8 cellular contexts compared by ENCODE assay signal in the genomic region with DNA sequence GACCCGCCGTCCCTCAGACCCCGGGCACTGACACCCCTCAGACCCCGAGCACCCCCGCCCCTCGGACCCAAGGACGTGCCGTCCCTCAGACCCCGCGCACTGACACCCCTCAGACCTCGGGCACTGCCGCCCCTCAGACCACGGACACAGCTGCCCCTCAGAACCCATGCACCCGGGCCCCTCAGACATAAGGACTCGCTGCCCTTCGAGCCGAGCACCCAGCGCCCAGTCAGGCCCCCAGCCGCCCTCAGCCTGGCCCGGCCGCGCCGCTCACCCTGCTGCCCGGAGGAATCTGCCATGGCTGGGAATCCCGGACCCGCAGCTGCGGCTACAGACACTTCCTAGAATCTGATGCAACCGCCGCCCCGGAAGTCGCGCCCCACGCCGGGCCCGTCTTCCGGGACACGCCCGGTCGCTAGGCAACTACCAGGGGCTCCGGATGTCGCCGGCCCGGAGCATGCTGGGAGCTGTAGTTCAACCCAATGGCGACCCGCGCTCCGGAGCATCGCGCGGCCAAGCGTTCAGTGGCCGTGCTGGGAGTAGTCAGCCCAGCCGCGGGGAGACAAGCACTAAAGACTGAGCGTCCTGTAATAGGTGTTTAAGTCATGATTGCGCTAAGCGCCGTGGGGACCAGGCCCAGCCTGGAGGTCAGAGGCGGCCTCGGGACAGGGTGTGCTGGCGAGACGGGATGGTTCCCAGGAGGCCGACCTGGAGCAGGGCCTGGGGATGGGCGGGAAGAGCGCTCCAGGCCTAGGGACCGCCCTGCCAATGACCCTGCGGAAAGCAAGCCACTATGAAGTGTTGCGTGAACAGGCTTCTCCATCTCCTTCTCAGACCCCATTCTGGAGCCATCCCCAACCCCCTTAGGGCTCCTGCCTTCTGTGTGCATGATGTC. TPM values are rescaled to one million over a fixed set of nuclear protein-coding genes. Genes with fewer than 3 reads are reported as not detected.
DNase-seq lines count a peak whose midpoint lies in the region; ATAC-seq and TF ChIP-seq lines count a peak whose summit lies in the region.

CARS1 (minus strand) TSS at position 355 of the 895 bp plus-strand sequence; CDS start at position 299, 56 bp downstream.

- H3K27me3 Mint-ChIP-seq in IgD-negative memory B cell, result no peaks in the 10 kb centered on the region

- no peaks in the 10 kb centered on the region for H3K9me3 ChIP-seq in PC-9 (ENCODE audit: insufficient read depth, low read depth)
- H3K9me3 ChIP-seq in esophagus (ENCODE audit: control insufficient read depth in 2 of 2, insufficient read depth in 1 of 2, low read depth in 1 of 2, low read length in 1 of 2), result no peaks in the 10 kb centered on the region
- H3K9me3 ChIP-seq in muscle layer of colon (ENCODE audit: low read length), result no peaks in the 10 kb centered on the region

- H2AFZ ChIP-seq in PC-9, result peak within 1 kb of the TSS; percentile 86

- H4K20me1 ChIP-seq in PC-9 (ENCODE audit: insufficient read depth), result peaks cover 34% of the 10 kb centered on the region

- H3K27ac Mint-ChIP-seq in IgD-negative memory B cell, result peak within 1 kb of the TSS; percentile 95 to 97 (median 96)

- H3K4me2 ChIP-seq in PC-9, result peak within 1 kb of the TSS; percentile 90

- POLR2A ChIA-PET in PC-9 (lab: Charles Lee; ENCODE audit: unreplicated experiment), result no interaction called here

- H3K4me1 ChIP-seq in PC-9 (replicated peaks; ENCODE audit: insufficient read depth) (peaks cover 24% of the 10 kb centered on the region), esophagus (ENCODE audit: control insufficient read depth in 2 of 2, insufficient read depth in 2 of 2, low read length in 1 of 2) (peaks cover 3 to 14% of the 10 kb centered on the region in 2 donors), muscle layer of colon (ENCODE audit: insufficient read depth, low read length) (peaks cover 19% of the 10 kb centered on the region)

- peak; percentile 97 for ATAC-seq in GM21529 (IDR thresholded peaks at IDR 0.05; ENCODE audit: unreplicated experiment)

- 2 to 3% methylated on average over 56 to 68 of the region's 68 CpGs for WGBS in esophagus, 2 donors

- H3K9me3 Mint-ChIP-seq in IgD-negative memory B cell, result no peaks in the 10 kb centered on the region

- no peaks in the 10 kb centered on the region for H3K9me2 ChIP-seq in PC-9 (ENCODE audit: insufficient read depth)

- H3K27me3 ChIP-seq in PC-9 (ENCODE audit: insufficient read depth, low read depth), result no peaks in the 10 kb centered on the region
- no peaks in the 10 kb centered on the region for H3K27me3 ChIP-seq in esophagus (ENCODE audit: control insufficient read depth in 1 of 2, insufficient read depth in 2 of 2, low read length in 2 of 2)
- H3K27me3 ChIP-seq in muscle layer of colon (ENCODE audit: control insufficient read depth in 1 of 2, insufficient read depth in 2 of 2, low read length in 2 of 2), result no peaks in the 10 kb centered on the region

- H3F3A ChIP-seq in PC-9 (ENCODE audit: insufficient read depth, low read depth), result peaks cover 17% of the 10 kb centered on the region; the same call in 1 of the 2 replicates

- H3K36me3 ChIP-seq in PC-9 (ENCODE audit: low read depth) (0 out of 2 replicates have a peak, but pooled peaks cover 4% of the 10 kb centered on the region), esophagus (ENCODE audit: control insufficient read depth in 2 of 2, insufficient read depth in 2 of 2, low read length in 1 of 2) (peaks cover 0 to 5% of the 10 kb centered on the region in 2 donors), muscle layer of colon (ENCODE audit: insufficient read depth, low read length) (no peaks in the 10 kb centered on the region)

- peak within 1 kb of the TSS; percentile 82 for H3K9ac ChIP-seq in muscle layer of colon (ENCODE audit: low read length)

- H3K4me1 Mint-ChIP-seq in IgD-negative memory B cell, result peaks cover 19 to 25% (median 21%) of the 10 kb centered on the region in 3 donors

- H3K27ac ChIP-seq in PC-9 (peak within 1 kb of the TSS; percentile 46; the same call in 1 of the 2 replicates), esophagus (ENCODE audit: low read depth in 2 of 2, low read length in 1 of 2) (peak within 1 kb of the TSS; percentile 77 to 82), muscle layer of colon (ENCODE audit: low read depth, low read length) (peak within 1 kb of the TSS; percentile 87)

- peaks cover 45% of the 10 kb centered on the region for H3K79me2 ChIP-seq in PC-9 (ENCODE audit: low read depth)

- no TSS peak for BruUV-seq in PC-9 (replicated peaks; lab: Mats Ljungman, UMichigan)

- TF ChIP-seq CTCF in PC-9 (conservative IDR thresholded peaks at IDR 0.05), result no peak

- H3K4me3 ChIP-seq in PC-9 (peak within 1 kb of the TSS; percentile 70), esophagus (ENCODE audit: low read depth in 1 of 2, low read length in 2 of 2) (peak within 1 kb of the TSS; percentile 85 to 99), muscle layer of colon (ENCODE audit: low read depth in 1 of 2, low read length in 2 of 2) (peak within 1 kb of the TSS; percentile 69 to 80)

- peak; percentile 80 for DNase-seq in DMS 273 treated with DMSO at 0.1 percent for 48 hours (lab: John Stamatoyannopoulos, UW)
- peak; percentile 84 to 89 for DNase-seq in PC-9
- peak; percentile 91 for DNase-seq in activated T-cell treated with anti-CD3 and anti-CD28 coated beads, Interleukin-2, amount 50 U/mL, for 1 hour
- peak; percentile 87 for DNase-seq in stimulated activated CD8-positive, alpha-beta memory T cell treated with anti-CD3 and anti-CD28 coated beads, Interleukin-7, amount 100 ng/mL, for 24 hours (ENCODE audit: low read depth)

- CTCF ChIA-PET in PC-9 (lab: Charles Lee), result no interaction called here

- peak within 1 kb of the TSS; percentile 88 to 99 (median 95) for H3K4me3 Mint-ChIP-seq in IgD-negative memory B cell

- intact Hi-C loops in PC-9 (cut with micrococcal nuclease; ENCODE audit: unreplicated experiment), result loop anchor here (5.0 kb wide), 1 partner anchor 35 kb away; no protein-coding TSS in a partner anchor

- H3K36me3 Mint-ChIP-seq in IgD-negative memory B cell, result no peaks in the 10 kb centered on the region

RNA-seq across cellular contexts. Expression of gene CARS1, which starts in this region (rescaled TPM):
- polyA plus RNA-seq in IgD-negative memory B cell (35.8 TPM), esophagus (10 to 100 TPM; 22.8 to 29.0 TPM)
- 58.4 and 78.8 TPM in 2 replicates for total RNA-seq in PC-9 (2021)

Comparison
In these comparisons a context has a peak if more than half of its experiments do, and no peak if none do; other contexts are left out.
1. Peak in every context shown above with its lines: DNase-seq, ATAC-seq, H3K4me3 ChIP-seq and H3K27ac ChIP-seq.